Comparison of ENCODE assay signal across 8 cellular contexts in genomic region chr2:71129114-71129890, GRCh38. TPM values are rescaled to one million over a fixed set of nuclear protein-coding genes. Genes with fewer than 3 reads are reported as not detected.
DNase-seq lines count a peak whose midpoint lies in the region; ATAC-seq lines count a peak whose summit lies in the region.

No MANE protein-coding gene starts in this region.

- WGBS in thymus: 5% methylated on average over 17 of the region's 17 CpGs

- DNase-seq in SKM-1 (lab: John Stamatoyannopoulos, UW; ENCODE audit: unreplicated experiment) (peak; percentile 35), SKM-1 treated with dmso at 0.1 percent for 144 hours (lab: John Stamatoyannopoulos, UW; ENCODE audit: unreplicated experiment) (no peak), SJCRH30 (peak in 1 of 2 experiments; percentile 20), NCI-H345 (lab: John Stamatoyannopoulos, UW) (no peak)
- no peak for DNase-seq in activated CD4-positive, alpha-beta T cell treated with anti-CD3 and anti-CD28 coated beads, Interleukin-2, amount 50 U/mL, for 48 hours

- no peak for ATAC-seq in HG03520 (IDR thresholded peaks at IDR 0.05; ENCODE audit: unreplicated experiment)

- H3K27ac ChIP-seq in SJCRH30 (peak overlapping the region; percentile 81), thymus (ENCODE audit: low read depth) (peak overlapping the region; percentile 93)

- H3K4me1 ChIP-seq in SJCRH30 (peaks cover 8% of the 10 kb centered on the region), iPS-15b (ENCODE audit: control insufficient read depth, insufficient read depth, low read length) (no peaks in the 10 kb centered on the region), thymus (ENCODE audit: control insufficient read depth, insufficient read depth, low read length) (peaks cover 8% of the 10 kb centered on the region)

- H3K9me3 ChIP-seq in SJCRH30 (replicated peaks) (no peaks in the 10 kb centered on the region), iPS-15b (ENCODE audit: control insufficient read depth, insufficient read depth, low read length) (no peaks in the 10 kb centered on the region), thymus (ENCODE audit: control insufficient read depth) (no peaks in the 10 kb centered on the region)

- H3K4me3 ChIP-seq in SJCRH30 (peak overlapping the region; percentile 89), iPS-15b (ENCODE audit: low read depth, low read length) (peak overlapping the region; percentile 99), thymus (ENCODE audit: low read length) (peak overlapping the region; percentile 92)

- H3K36me3 ChIP-seq in SJCRH30 (peaks cover 15% of the 10 kb centered on the region), iPS-15b (ENCODE audit: control insufficient read depth, insufficient read depth, low read length) (no peaks in the 10 kb centered on the region), thymus (ENCODE audit: control insufficient read depth, insufficient read depth) (peaks cover 3% of the 10 kb centered on the region)

- H3K9ac ChIP-seq in iPS-15b (ENCODE audit: low read depth, low read length): peak overlapping the region; percentile 98

- H3K27me3 ChIP-seq in SJCRH30 (no peaks in the 10 kb centered on the region), iPS-15b (ENCODE audit: control insufficient read depth, insufficient read depth, low read length) (no peaks in the 10 kb centered on the region), thymus (ENCODE audit: control insufficient read depth, insufficient read depth) (no peaks in the 10 kb centered on the region)

RNA-seq across cellular contexts. Expression of gene MCEE, which starts 0.7 kb away (rescaled TPM):
- 11.5 and 12.7 TPM in 2 replicates for total RNA-seq in SJCRH30 (2014; rRNA removed; shearing (Covaris generic))
- 28.9 TPM for polyA plus RNA-seq in thymus

RNA-seq across cellular contexts. Expression of gene MPHOSPH10, which starts 1.1 kb away (rescaled TPM):
- 61.1 and 71.0 TPM in 2 replicates for total RNA-seq in SJCRH30 (2014; rRNA removed; shearing (Covaris generic))
- 42.2 TPM for polyA plus RNA-seq in thymus
